Comparison of ENCODE assay signal across 8 cellular contexts in the genomic region with DNA sequence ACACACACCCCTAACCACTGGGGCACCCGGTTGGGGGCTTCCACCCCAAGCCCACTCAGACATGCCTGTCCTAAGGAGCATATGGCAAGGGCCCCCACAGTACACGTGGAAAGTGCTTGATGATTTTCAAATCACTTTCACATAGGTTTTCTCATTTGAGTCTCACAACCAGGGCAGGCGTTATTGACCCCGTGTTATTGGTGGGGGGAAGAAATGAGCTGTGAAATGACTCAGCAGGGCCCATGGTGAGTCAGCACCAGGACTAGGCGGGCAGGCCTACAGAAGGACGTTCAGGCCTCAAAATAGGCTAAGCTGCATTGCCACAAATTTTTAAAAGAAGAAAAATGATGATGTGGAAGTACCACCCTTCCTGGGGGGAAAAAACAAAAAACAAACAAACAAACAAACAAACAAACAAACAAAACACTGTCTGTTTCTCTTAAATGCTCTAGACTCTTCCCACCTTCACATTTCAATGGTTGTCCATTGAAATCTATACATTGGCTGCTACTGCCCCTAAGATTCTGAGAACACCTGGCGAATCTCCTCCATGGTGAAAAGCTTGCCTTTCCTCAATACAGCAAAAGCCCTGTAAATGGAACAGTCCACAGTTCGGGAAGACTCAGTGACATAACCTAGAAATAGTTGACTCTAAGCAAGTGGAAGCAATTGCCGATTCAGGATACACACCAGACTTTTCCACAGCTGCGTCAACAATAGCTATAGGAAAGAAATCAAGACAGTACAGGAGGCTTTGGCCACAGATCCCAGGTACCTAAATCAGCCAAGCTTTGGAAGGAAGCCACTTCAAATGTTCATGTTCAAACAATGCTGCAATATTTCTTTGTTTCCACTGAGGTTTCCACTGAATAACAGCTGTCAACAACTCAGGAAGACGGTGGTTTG.
DNase-seq lines count a peak whose midpoint lies in the region; ATAC-seq and TF ChIP-seq lines count a peak whose summit lies in the region.

No MANE protein-coding gene starts in this region.

- H3K36me3 ChIP-seq in MG63 (no peaks in the 10 kb centered on the region), mesenchymal stem cell (ENCODE audit: control insufficient read depth in 1 of 2, insufficient read depth in 2 of 2, low read depth in 1 of 2, low read length in 2 of 2) (no peaks in the 10 kb centered on the region), Caco-2 (ENCODE audit: control insufficient read depth, insufficient read depth, low read length) (no peaks in the 10 kb centered on the region)

- no peak overlapping the region for H3K4ac ChIP-seq in mesenchymal stem cell (ENCODE audit: low read depth in 1 of 2, low read length in 2 of 2)

- H3K79me1 ChIP-seq in mesenchymal stem cell (replicated peaks; ENCODE audit: low read length, poor library complexity, severe bottlenecking): no peaks in the 10 kb centered on the region

- intact Hi-C loops in Caco-2 (cut with micrococcal nuclease; ENCODE audit: unreplicated experiment): loop anchor here (5.0 to 10.0 kb wide), 2 partner anchors 68 to 191 kb away; no protein-coding TSS in a partner anchor

- no peak overlapping the region for H3K9ac ChIP-seq in mesenchymal stem cell (ENCODE audit: low read length)

- no peak overlapping the region for H2BK15ac ChIP-seq in mesenchymal stem cell (ENCODE audit: low read depth, poor library complexity, severe bottlenecking)

- H3K4me3 Mint-ChIP-seq in Caco-2 (ENCODE audit: unreplicated experiment): no peak overlapping the region

- H3K4me1 Mint-ChIP-seq in Caco-2 (ENCODE audit: low read depth, unreplicated experiment): peaks cover 26% of the 10 kb centered on the region

- H3K27me3 Mint-ChIP-seq in Caco-2 (ENCODE audit: insufficient read depth, unreplicated experiment): no peaks in the 10 kb centered on the region

- no peak for TF ChIP-seq POLR2A in GM18505 (IDR thresholded peaks at IDR 0.05; ENCODE audit: borderline replicate concordance, extremely low read depth, insufficient read depth, insufficient read length)

- DNase-seq in Daoy (ENCODE audit: low read depth) (peak; percentile 88), MG63 (peak; percentile 70), activated T-cell treated with anti-CD3 and anti-CD28 coated beads for 4 hours (peak; percentile 24), mesenchymal stem cell (peak; percentile 54), NCI-H524 (lab: John Stamatoyannopoulos, UW) (no peak), RPMI8226 (no peak), Caco-2 (no peak)

- H3K4me1 ChIP-seq in mesenchymal stem cell (ENCODE audit: control insufficient read depth, insufficient read depth, low read depth, low read length): peaks cover 19% of the 10 kb centered on the region
- H3K4me1 ChIP-seq in Caco-2: peaks cover 22% of the 10 kb centered on the region

- no peaks in the 10 kb centered on the region for H3K9me3 Mint-ChIP-seq in Caco-2 (ENCODE audit: unreplicated experiment)

- H2BK5ac ChIP-seq in mesenchymal stem cell (ENCODE audit: low read depth, low read length, poor library complexity, severe bottlenecking): no peak overlapping the region

- H3K4me2 ChIP-seq in mesenchymal stem cell (ENCODE audit: low read length, poor library complexity, severe bottlenecking): no peak overlapping the region

- no peak overlapping the region for H4K91ac ChIP-seq in mesenchymal stem cell (ENCODE audit: low read length)

- H3K4me3 ChIP-seq in MG63: no peak overlapping the region
- no peak overlapping the region for H3K4me3 ChIP-seq in mesenchymal stem cell (ENCODE audit: insufficient read depth in 1 of 2, low read depth in 1 of 2, low read length in 2 of 2)
- H3K4me3 ChIP-seq in Caco-2 (ENCODE audit: low read depth, low read length): no peak overlapping the region

- H3K27me3 ChIP-seq in MG63: no peaks in the 10 kb centered on the region
- H3K27me3 ChIP-seq in mesenchymal stem cell (ENCODE audit: control insufficient read depth in 1 of 2, insufficient read depth in 1 of 2, low read length in 2 of 2): no peaks in the 10 kb centered on the region
- H3K27me3 ChIP-seq in Caco-2 (replicated peaks; ENCODE audit: control insufficient read depth, insufficient read depth, low read length): no peaks in the 10 kb centered on the region

- no peak for ATAC-seq in GM18505 (IDR thresholded peaks at IDR 0.05; ENCODE audit: unreplicated experiment)

- no peak overlapping the region for H3K14ac ChIP-seq in mesenchymal stem cell (ENCODE audit: low read length in 2 of 2)

- peak overlapping the region in 1 of 2 experiments; percentile 37 for H3K18ac ChIP-seq in mesenchymal stem cell (ENCODE audit: low read depth in 1 of 2, low read length in 2 of 2)

- no peaks in the 10 kb centered on the region for H3K9me3 ChIP-seq in MG63
- no peaks in the 10 kb centered on the region for H3K9me3 ChIP-seq in mesenchymal stem cell (ENCODE audit: control insufficient read depth, low read length)
- H3K9me3 ChIP-seq in Caco-2: no peaks in the 10 kb centered on the region

- H2AK5ac ChIP-seq in mesenchymal stem cell (ENCODE audit: low read length, severe bottlenecking): no peak overlapping the region

- no peak overlapping the region for H4K8ac ChIP-seq in mesenchymal stem cell (ENCODE audit: low read length)

- no peak overlapping the region for H2BK120ac ChIP-seq in mesenchymal stem cell (ENCODE audit: low read depth, low read length)

- H3K27ac Mint-ChIP-seq in Caco-2 (ENCODE audit: unreplicated experiment): no peak overlapping the region

- 76% methylated on average over 8 of the region's 11 CpGs for WGBS in mesenchymal stem cell

- H2BK12ac ChIP-seq in mesenchymal stem cell (ENCODE audit: low read length in 2 of 2): no peak overlapping the region

- H2AFZ ChIP-seq in mesenchymal stem cell (ENCODE audit: low read depth, low read length): no peak overlapping the region

- no peak for TF ChIP-seq CTCF in Caco-2 (IDR thresholded peaks at IDR 0.05; ENCODE audit: insufficient read depth in 1 of 2, low read depth in 1 of 2, low read length in 1 of 2, severe bottlenecking in 1 of 2, unreplicated experiment in 1 of 2)

- H3K36me3 Mint-ChIP-seq in Caco-2 (ENCODE audit: insufficient read depth, unreplicated experiment): no peaks in the 10 kb centered on the region

- no TSS peak for BruUV-seq in Caco-2 (replicated peaks; lab: Mats Ljungman, UMichigan)

- POLR2A ChIA-PET in Caco-2 (lab: Charles Lee): no interaction called here

- no peak overlapping the region for H3K23ac ChIP-seq in mesenchymal stem cell (ENCODE audit: low read length in 2 of 2)

- CTCF ChIA-PET in Caco-2 (lab: Charles Lee): interaction anchor here (0.7 kb wide), 1 partner anchor 673 kb away, joined by 3 read pairs; no protein-coding TSS in a partner anchor

- H3K27ac ChIP-seq in mesenchymal stem cell (ENCODE audit: low read length, poor library complexity, severe bottlenecking): peak overlapping the region; percentile 14

Comparison
In these comparisons a context has a peak if more than half of its experiments do, and no peak if none do; other contexts are left out.
1. DNase-seq: peak in Daoy (single experiment), MG63 (single experiment), activated T-cell treated with anti-CD3 and anti-CD28 coated beads for 4 hours (single experiment) and mesenchymal stem cell (single experiment); none in NCI-H524 (0 of 2), RPMI8226 (single experiment) and Caco-2 (0 of 2).